Comparison of ENCODE assay signal across 1 cellular context in the genomic region with DNA sequence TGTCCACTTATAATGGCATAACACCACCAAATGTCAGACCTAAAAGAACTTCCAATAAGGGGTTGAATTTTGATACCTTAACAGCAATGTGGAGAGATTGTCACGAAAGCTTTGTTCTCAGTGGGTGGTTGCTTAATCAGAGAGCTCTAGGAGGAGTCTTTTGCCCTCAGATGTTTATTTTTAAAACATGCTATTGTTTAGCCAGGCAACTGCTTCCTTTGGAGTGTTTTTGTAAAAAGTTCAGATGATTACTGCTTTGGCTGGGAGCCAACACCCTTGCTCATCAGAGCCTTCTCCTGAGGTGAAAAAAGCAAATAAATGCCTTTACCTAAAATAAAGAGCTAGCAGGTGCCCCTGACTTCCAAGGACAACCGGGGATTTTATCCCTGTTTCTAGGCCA.
TF ChIP-seq lines count a peak whose summit lies in the region.

No MANE protein-coding gene starts in this region.

TF ChIP-seq in GM23338, 12 proteins besides CTCF, POLR2A, EP300 and RAD21 (continued from another document):
- TF ChIP-seq, protein P1, sequence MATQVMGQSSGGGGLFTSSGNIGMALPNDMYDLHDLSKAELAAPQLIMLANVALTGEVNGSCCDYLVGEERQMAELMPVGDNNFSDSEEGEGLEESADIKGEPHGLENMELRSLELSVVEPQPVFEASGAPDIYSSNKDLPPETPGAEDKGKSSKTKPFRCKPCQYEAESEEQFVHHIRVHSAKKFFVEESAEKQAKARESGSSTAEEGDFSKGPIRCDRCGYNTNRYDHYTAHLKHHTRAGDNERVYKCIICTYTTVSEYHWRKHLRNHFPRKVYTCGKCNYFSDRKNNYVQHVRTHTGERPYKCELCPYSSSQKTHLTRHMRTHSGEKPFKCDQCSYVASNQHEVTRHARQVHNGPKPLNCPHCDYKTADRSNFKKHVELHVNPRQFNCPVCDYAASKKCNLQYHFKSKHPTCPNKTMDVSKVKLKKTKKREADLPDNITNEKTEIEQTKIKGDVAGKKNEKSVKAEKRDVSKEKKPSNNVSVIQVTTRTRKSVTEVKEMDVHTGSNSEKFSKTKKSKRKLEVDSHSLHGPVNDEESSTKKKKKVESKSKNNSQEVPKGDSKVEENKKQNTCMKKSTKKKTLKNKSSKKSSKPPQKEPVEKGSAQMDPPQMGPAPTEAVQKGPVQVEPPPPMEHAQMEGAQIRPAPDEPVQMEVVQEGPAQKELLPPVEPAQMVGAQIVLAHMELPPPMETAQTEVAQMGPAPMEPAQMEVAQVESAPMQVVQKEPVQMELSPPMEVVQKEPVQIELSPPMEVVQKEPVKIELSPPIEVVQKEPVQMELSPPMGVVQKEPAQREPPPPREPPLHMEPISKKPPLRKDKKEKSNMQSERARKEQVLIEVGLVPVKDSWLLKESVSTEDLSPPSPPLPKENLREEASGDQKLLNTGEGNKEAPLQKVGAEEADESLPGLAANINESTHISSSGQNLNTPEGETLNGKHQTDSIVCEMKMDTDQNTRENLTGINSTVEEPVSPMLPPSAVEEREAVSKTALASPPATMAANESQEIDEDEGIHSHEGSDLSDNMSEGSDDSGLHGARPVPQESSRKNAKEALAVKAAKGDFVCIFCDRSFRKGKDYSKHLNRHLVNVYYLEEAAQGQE (IDR thresholded peaks at IDR 0.05; ENCODE audit: unreplicated experiment): no peak
- TF ChIP-seq NANOG (IDR thresholded peaks at IDR 0.05; ENCODE audit: borderline replicate concordance): no peak
- TF ChIP-seq EZH2phosphoT487 (IDR thresholded peaks at IDR 0.05; ENCODE audit: unreplicated experiment): no peak
- TF ChIP-seq, protein P2, sequence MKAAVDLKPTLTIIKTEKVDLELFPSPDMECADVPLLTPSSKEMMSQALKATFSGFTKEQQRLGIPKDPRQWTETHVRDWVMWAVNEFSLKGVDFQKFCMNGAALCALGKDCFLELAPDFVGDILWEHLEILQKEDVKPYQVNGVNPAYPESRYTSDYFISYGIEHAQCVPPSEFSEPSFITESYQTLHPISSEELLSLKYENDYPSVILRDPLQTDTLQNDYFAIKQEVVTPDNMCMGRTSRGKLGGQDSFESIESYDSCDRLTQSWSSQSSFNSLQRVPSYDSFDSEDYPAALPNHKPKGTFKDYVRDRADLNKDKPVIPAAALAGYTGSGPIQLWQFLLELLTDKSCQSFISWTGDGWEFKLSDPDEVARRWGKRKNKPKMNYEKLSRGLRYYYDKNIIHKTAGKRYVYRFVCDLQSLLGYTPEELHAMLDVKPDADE (IDR thresholded peaks at IDR 0.05): no peak
- no peak for TF ChIP-seq ZNF114 (CRISPR knock-in tag; IDR thresholded peaks at IDR 0.05)
- TF ChIP-seq ZNF331 (CRISPR knock-in tag; IDR thresholded peaks at IDR 0.05; ENCODE audit: low read depth): no peak
- TF ChIP-seq, protein P3, sequence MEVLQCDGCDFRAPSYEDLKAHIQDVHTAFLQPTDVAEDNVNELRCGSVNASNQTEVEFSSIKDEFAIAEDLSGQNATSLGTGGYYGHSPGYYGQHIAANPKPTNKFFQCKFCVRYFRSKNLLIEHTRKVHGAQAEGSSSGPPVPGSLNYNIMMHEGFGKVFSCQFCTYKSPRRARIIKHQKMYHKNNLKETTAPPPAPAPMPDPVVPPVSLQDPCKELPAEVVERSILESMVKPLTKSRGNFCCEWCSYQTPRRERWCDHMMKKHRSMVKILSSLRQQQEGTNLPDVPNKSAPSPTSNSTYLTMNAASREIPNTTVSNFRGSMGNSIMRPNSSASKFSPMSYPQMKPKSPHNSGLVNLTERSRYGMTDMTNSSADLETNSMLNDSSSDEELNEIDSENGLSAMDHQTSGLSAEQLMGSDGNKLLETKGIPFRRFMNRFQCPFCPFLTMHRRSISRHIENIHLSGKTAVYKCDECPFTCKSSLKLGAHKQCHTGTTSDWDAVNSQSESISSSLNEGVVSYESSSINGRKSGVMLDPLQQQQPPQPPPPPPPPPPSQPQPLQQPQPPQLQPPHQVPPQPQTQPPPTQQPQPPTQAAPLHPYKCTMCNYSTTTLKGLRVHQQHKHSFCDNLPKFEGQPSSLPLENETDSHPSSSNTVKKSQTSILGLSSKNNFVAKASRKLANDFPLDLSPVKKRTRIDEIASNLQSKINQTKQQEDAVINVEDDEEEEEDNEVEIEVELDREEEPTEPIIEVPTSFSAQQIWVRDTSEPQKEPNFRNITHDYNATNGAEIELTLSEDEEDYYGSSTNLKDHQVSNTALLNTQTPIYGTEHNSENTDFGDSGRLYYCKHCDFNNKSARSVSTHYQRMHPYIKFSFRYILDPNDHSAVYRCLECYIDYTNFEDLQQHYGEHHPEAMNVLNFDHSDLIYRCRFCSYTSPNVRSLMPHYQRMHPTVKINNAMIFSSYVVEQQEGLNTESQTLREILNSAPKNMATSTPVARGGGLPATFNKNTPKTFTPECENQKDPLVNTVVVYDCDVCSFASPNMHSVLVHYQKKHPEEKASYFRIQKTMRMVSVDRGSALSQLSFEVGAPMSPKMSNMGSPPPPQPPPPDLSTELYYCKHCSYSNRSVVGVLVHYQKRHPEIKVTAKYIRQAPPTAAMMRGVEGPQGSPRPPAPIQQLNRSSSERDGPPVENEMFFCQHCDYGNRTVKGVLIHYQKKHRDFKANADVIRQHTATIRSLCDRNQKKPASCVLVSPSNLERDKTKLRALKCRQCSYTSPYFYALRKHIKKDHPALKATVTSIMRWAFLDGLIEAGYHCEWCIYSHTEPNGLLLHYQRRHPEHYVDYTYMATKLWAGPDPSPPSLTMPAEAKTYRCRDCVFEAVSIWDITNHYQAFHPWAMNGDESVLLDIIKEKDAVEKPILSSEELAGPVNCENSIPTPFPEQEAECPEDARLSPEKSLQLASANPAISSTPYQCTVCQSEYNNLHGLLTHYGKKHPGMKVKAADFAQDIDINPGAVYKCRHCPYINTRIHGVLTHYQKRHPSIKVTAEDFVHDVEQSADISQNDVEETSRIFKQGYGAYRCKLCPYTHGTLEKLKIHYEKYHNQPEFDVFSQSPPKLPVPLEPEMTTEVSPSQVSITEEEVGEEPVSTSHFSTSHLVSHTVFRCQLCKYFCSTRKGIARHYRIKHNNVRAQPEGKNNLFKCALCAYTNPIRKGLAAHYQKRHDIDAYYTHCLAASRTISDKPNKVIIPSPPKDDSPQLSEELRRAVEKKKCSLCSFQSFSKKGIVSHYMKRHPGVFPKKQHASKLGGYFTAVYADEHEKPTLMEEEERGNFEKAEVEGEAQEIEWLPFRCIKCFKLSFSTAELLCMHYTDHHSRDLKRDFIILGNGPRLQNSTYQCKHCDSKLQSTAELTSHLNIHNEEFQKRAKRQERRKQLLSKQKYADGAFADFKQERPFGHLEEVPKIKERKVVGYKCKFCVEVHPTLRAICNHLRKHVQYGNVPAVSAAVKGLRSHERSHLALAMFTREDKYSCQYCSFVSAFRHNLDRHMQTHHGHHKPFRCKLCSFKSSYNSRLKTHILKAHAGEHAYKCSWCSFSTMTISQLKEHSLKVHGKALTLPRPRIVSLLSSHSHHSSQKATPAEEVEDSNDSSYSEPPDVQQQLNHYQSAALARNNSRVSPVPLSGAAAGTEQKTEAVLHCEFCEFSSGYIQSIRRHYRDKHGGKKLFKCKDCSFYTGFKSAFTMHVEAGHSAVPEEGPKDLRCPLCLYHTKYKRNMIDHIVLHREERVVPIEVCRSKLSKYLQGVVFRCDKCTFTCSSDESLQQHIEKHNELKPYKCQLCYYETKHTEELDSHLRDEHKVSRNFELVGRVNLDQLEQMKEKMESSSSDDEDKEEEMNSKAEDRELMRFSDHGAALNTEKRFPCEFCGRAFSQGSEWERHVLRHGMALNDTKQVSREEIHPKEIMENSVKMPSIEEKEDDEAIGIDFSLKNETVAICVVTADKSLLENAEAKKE (CRISPR knock-in tag; IDR thresholded peaks at IDR 0.05): no peak
- TF ChIP-seq POLR2AphosphoS5 (IDR thresholded peaks at IDR 0.05; ENCODE audit: low read depth): no peak
- no peak for TF ChIP-seq JUNB (IDR thresholded peaks at IDR 0.05; ENCODE audit: unreplicated experiment)
- TF ChIP-seq CREB1 (CRISPR knock-in tag; IDR thresholded peaks at IDR 0.05; ENCODE audit: low read depth): no peak
TF ChIP-seq in GM23338: peak in this region for 0.
